In the genomic region with DNA sequence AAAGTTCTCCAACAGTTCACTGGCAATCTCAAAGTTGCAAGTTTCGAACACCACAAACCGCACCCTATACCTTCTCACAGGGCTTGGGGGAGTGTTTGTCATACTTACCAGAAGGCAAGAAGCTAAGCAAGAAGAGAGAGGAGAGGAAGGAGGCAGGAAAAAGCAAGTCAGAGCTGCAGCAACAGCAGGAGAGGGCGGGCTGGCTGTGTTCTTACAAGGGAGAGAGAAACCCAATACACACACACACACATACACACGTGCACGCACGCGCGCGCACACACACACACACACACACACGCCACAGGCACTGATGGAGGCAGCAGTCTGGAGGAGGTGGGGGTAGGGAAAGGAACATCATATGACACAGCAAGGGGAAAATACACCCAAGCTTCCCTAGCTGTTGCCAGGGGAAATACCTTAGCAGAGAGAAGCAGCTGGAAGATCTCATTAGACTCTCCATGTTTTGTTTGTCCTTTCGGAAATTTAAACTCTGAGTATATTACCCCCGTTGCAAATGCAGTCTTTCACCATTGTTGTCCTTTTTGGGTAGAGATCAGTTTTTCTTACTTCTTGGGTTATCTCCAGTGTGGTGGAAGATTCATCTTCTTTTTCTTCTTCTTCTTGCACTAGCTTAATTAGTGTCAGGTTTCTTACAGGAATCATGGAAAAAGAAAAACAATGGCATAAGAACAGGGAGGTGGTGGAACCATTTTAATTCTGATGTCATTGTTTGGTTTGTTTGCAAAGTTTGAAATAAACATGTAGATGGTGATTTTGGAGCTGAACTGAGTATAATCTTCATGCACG, we compare ENCODE assay signal across 8 cellular contexts. TPM values are rescaled to one million over a fixed set of nuclear protein-coding genes. Genes with fewer than 3 reads are reported as not detected.
DNase-seq lines count a peak whose midpoint lies in the region; ATAC-seq and TF ChIP-seq lines count a peak whose summit lies in the region.

A gene (minus strand): TSS at position 186 of the 807 bp plus-strand sequence. CDS start 3,099 bp downstream, outside the sequence.

- no peak within 1 kb of the TSS for H3K4me3 ChIP-seq in PC-3 (ENCODE audit: low read length)
- H3K4me3 ChIP-seq in tibial nerve, result peak within 1 kb of the TSS in 2 of 4 donors; percentile 19

- no peak within 1 kb of the TSS for H2AFZ ChIP-seq in PC-3 (ENCODE audit: low read length)

- H3F3A ChIP-seq in PC-3 (ENCODE audit: low read length, unreplicated experiment), result no peaks in the 10 kb centered on the region

- H3K27me3 ChIP-seq in PC-3 (ENCODE audit: low read length) (no peaks in the 10 kb centered on the region), foreskin keratinocyte (no peaks in the 10 kb centered on the region), tibial nerve (no peaks in the 10 kb centered on the region)

- H3K79me2 ChIP-seq in PC-3 (ENCODE audit: low read length), result no peaks in the 10 kb centered on the region

- H3K36me3 ChIP-seq in PC-3 (ENCODE audit: low read depth, low read length) (no peaks in the 10 kb centered on the region), tibial nerve (no peaks in the 10 kb centered on the region)

- H3K9me2 ChIP-seq in PC-3 (replicated peaks; ENCODE audit: low read length), result no peaks in the 10 kb centered on the region

- TF ChIP-seq CTCF in PC-3 (conservative IDR thresholded peaks at IDR 0.05; ENCODE audit: low read depth, low read length) (no peak), foreskin keratinocyte (conservative IDR thresholded peaks at IDR 0.05) (peak; percentile 23), tibial nerve (IDR thresholded peaks at IDR 0.05) (no peak)

- peak in 1 of 2 donors; percentile 76 for TF ChIP-seq EP300 in tibial nerve (IDR thresholded peaks at IDR 0.05)

- CTCF ChIA-PET in PC-3 (lab: Charles Lee), result interaction anchor here (0.6 kb wide), 1 partner anchor 32 kb away, joined by 3 read pairs; no protein-coding TSS in a partner anchor

- no peaks in the 10 kb centered on the region for H3K9me3 ChIP-seq in PC-3 (ENCODE audit: low read length)
- H3K9me3 ChIP-seq in tibial nerve, result no peaks in the 10 kb centered on the region

- DNase-seq in NCI-H82 (lab: John Stamatoyannopoulos, UW) (peak; percentile 33), NCI-H82 treated with DMSO at 0.1 percent for 48 hours (lab: John Stamatoyannopoulos, UW; ENCODE audit: unreplicated experiment) (no peak), PC-3 (no peak), activated T-helper 1 cell treated with Interleukin-2 at 50 U/mL for 16 hours (ENCODE audit: low read depth) (peak; percentile 53), foreskin keratinocyte (peak; percentile 69 to 79), pons (ENCODE audit: low spot score) (peak; percentile 48), tibial nerve (ENCODE audit: low spot score in 2 of 2) (peak; percentile 59 to 80)

- no peak within 1 kb of the TSS for H3K4me2 ChIP-seq in PC-3 (ENCODE audit: low read length)

- H3K4me1 ChIP-seq in PC-3 (ENCODE audit: insufficient read depth, low read length) (peaks cover 7% of the 10 kb centered on the region), foreskin keratinocyte (peaks cover 20% of the 10 kb centered on the region), tibial nerve (peaks cover 0 to 25% (median 13%) of the 10 kb centered on the region in 4 donors)

- H3K9ac ChIP-seq in PC-3 (ENCODE audit: low read length), result no peak within 1 kb of the TSS

- WGBS in tibial nerve, 2 donors, result 34 to 36% methylated on average over 13 of the region's 13 CpGs

- no TSS peak for BruUV-seq in PC-3 (replicated peaks; lab: Mats Ljungman, UMichigan)

- H4K20me1 ChIP-seq in PC-3 (ENCODE audit: low read length), result no peaks in the 10 kb centered on the region

- TF ChIP-seq POLR2A in tibial nerve (IDR thresholded peaks at IDR 0.05), result no peak

- H3K27ac ChIP-seq in PC-3 (ENCODE audit: low read length), result no peak within 1 kb of the TSS
- no peak within 1 kb of the TSS for H3K27ac ChIP-seq in foreskin keratinocyte
- peak within 1 kb of the TSS; percentile 20 to 78 (median 70) for H3K27ac ChIP-seq in tibial nerve

- POLR2A ChIA-PET in PC-3 (lab: Charles Lee; ENCODE audit: unreplicated experiment), result interaction anchor here (0.7 kb wide), 1 partner anchor 44 kb away, joined by 10 read pairs; no protein-coding TSS in a partner anchor

- peak; percentile 47 for ATAC-seq in HG03039 (IDR thresholded peaks at IDR 0.05; ENCODE audit: unreplicated experiment)
- 0 out of 2 replicates have a peak, but pooled peaks have one; percentile 31 for ATAC-seq in PC-3
- peak; percentile 88 for ATAC-seq in foreskin keratinocyte

- intact Hi-C loops in PC-3 (cut with micrococcal nuclease), result no loop called here

RNA-seq across cellular contexts. Expression of the gene that starts here (rescaled TPM):
- total RNA-seq in PC-3 (2014; rRNA removed) (0.22 TPM in 1 of 2 replicates, not detected in the other), foreskin keratinocyte (not detected in 2 replicates), tibial nerve (under 1 TPM; under 0.01 to 0.63 (median 0.26) TPM)
- not detected in 2 replicates for polyA plus RNA-seq in foreskin keratinocyte

Comparison
In these comparisons a context has a peak if more than half of its experiments do, and no peak if none do; other contexts are left out.
1. DNase-seq: peak in NCI-H82 (single experiment), activated T-helper 1 cell treated with Interleukin-2 at 50 U/mL for 16 hours (single experiment) and pons (single experiment); none in NCI-H82 treated with DMSO at 0.1 percent for 48 hours (single experiment) and PC-3 (single experiment).
2. Peak in ATAC-seq in PC-3; RNA of the gene not detected or under 1 TPM.
3. Peak in DNase-seq and ATAC-seq in foreskin keratinocyte; RNA of the gene not detected or under 1 TPM.
4. Peak in DNase-seq and H3K27ac ChIP-seq in tibial nerve; RNA of the gene not detected or under 1 TPM.
5. ATAC-seq: peak in every context shown above with its lines; median percentile 88 in foreskin keratinocyte; 47 in HG03039; 31 in PC-3.